8 cellular contexts compared by ENCODE assay signal in the genomic region with DNA sequence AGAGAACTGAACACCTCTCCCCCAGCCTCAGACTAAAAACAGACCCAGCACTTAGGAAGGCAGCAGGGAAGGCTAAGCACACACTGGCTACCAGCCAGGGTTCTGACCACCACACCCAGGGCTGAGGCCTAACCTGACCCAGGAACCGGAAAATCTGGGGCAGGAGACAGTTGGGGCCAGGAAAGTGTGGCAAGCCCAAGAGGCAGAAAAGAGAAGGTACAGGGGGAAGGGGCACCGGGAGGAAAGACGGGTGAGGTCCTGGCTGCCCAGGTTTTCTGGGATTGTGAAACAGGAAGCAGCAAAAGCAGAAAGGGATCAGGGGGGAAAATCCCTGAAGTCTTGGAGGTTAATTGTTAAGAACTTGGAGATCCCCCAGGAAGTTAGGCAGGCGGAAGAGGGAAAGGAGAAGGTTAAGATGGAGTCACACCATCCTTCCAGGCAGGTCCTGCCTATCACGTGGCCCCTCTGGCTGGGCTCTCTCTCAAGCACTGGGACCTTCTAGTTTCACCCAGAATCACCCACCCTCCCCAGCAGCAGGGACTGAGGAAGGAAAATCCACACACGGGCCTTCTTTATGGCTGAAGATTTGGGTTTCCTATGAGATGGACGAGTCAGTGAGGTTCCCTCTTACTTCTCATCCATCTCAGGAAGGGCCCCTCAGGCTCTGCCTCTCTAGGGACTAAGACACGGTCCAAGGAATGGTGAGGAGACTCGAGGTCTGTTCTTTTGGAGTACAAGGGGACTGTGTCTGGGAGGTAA. TPM values are rescaled to one million over a fixed set of nuclear protein-coding genes. Genes with fewer than 3 reads are reported as not detected.
DNase-seq lines count a peak whose midpoint lies in the region; ATAC-seq, FAIRE-seq and TF ChIP-seq lines count a peak whose summit lies in the region.

No MANE protein-coding gene starts in this region.

- H3K4ac ChIP-seq in mesendoderm (ENCODE audit: low read depth, low read length) = peak overlapping the region; percentile 89

- H3K9ac ChIP-seq in mesendoderm (ENCODE audit: low read length) = peak overlapping the region; percentile 93

- peaks cover 33% of the 10 kb centered on the region for H3K4me1 ChIP-seq in mesendoderm (ENCODE audit: control insufficient read depth, low read depth, low read length)

- peak overlapping the region; percentile 96 for H3K18ac ChIP-seq in mesendoderm (ENCODE audit: low read length)

- no peak for ATAC-seq in activated CD4-positive, alpha-beta T cell treated with anti-CD3 and anti-CD28 coated beads for 36 hours
- no peak for ATAC-seq in HG02981 (IDR thresholded peaks at IDR 0.05; ENCODE audit: unreplicated experiment)
- no peak for ATAC-seq in HG03439 (IDR thresholded peaks at IDR 0.05; ENCODE audit: unreplicated experiment)

- CTCF ChIA-PET in activated CD4-positive, alpha-beta T cell treated with anti-CD3 and anti-CD28 coated beads for 36 hours (lab: Charles Lee) = interaction anchor here (1.8 kb wide), 1 partner anchor 22 kb away, joined by 13 read pairs; no protein-coding TSS in a partner anchor

- no peak overlapping the region for H4K8ac ChIP-seq in mesendoderm (ENCODE audit: low read depth, low read length)

- peaks cover 19% of the 10 kb centered on the region for H3K79me1 ChIP-seq in mesendoderm (ENCODE audit: low read length)

- H4K5ac ChIP-seq in mesendoderm (ENCODE audit: low read length) = peak overlapping the region; percentile 84

- TF ChIP-seq CTCF in coronary artery (IDR thresholded peaks at IDR 0.05) = no peak

- POLR2A ChIA-PET in activated CD4-positive, alpha-beta T cell treated with anti-CD3 and anti-CD28 coated beads for 36 hours (lab: Charles Lee) = no interaction called here

- peak overlapping the region; percentile 98 for H3K4me3 Mint-ChIP-seq in activated CD4-positive, alpha-beta T cell treated with anti-CD3 and anti-CD28 coated beads for 36 hours

- no peaks in the 10 kb centered on the region for H3K9me3 Mint-ChIP-seq in activated CD4-positive, alpha-beta T cell treated with anti-CD3 and anti-CD28 coated beads for 36 hours (ENCODE audit: low read depth)

- H2BK5ac ChIP-seq in mesendoderm (ENCODE audit: low read length) = peak overlapping the region; percentile 93

- peak overlapping the region; percentile 96 for H3K27ac Mint-ChIP-seq in activated CD4-positive, alpha-beta T cell treated with anti-CD3 and anti-CD28 coated beads for 36 hours

- H3K27ac ChIP-seq in coronary artery (peak overlapping the region; percentile 98 to 99), mesendoderm (ENCODE audit: low read depth, low read length) (peak overlapping the region; percentile 87)

- no peak for FAIRE-seq in RCC 7860 (lab: Jason Lieb, UNC)

- WGBS in mesendoderm (ENCODE audit: extremely low coverage, insufficient coverage, low lambda C conversion rate) = no CpG with 5 or more reads among the region's 9 CpGs

- peaks cover 51% of the 10 kb centered on the region for H3K4me1 Mint-ChIP-seq in activated CD4-positive, alpha-beta T cell treated with anti-CD3 and anti-CD28 coated beads for 36 hours

- H2BK15ac ChIP-seq in mesendoderm (replicated peaks; ENCODE audit: low read depth) = no peak overlapping the region

- peak overlapping the region; percentile 83 for H3K23ac ChIP-seq in mesendoderm (ENCODE audit: low read length)

- peak overlapping the region; percentile 88 for H3K4me2 ChIP-seq in mesendoderm (ENCODE audit: low read length)

- H3K4me3 ChIP-seq in coronary artery = peak overlapping the region; percentile 100
- no peak overlapping the region for H3K4me3 ChIP-seq in mesendoderm (ENCODE audit: low read length)

- peaks cover 74% of the 10 kb centered on the region for H3K79me2 ChIP-seq in mesendoderm (ENCODE audit: control insufficient read depth, insufficient read depth, low read length)

- H3K36me3 ChIP-seq in mesendoderm (ENCODE audit: control insufficient read depth, insufficient read depth, low read length) = peaks cover 5% of the 10 kb centered on the region

- H2BK120ac ChIP-seq in mesendoderm (ENCODE audit: low read depth, low read length) = peak overlapping the region; percentile 8

- intact Hi-C loops in activated CD4-positive, alpha-beta T cell treated with anti-CD3 and anti-CD28 coated beads for 36 hours (cut with DNase I, micrococcal nuclease) = loop anchor here in 1 of 2 experiments (10.0 kb wide), 1 partner anchor 894 kb away; the partner anchor contains the start of genes GON4L and SYT11

- no peaks in the 10 kb centered on the region for H3K27me3 ChIP-seq in mesendoderm (ENCODE audit: insufficient read depth, low read length, poor library complexity)

- H2AK5ac ChIP-seq in mesendoderm (ENCODE audit: low read length) = peak overlapping the region; percentile 93

- peak; percentile 46 for DNase-seq in activated CD4-positive, alpha-beta T cell treated with anti-CD3 and anti-CD28 coated beads for 36 hours
- DNase-seq in activated CD4-positive, alpha-beta T cell treated with anti-CD3 and anti-CD28 coated beads, Interleukin-2, amount 50 U/mL, for 4 hours = no peak
- DNase-seq in RCC 7860 (ENCODE audit: low spot score) = peak; percentile 85
- peak; percentile 81 for DNase-seq in coronary artery (ENCODE audit: low spot score)
- peak; percentile 37 for DNase-seq in mesendoderm
- DNase-seq in ureter (ENCODE audit: low spot score) = peak; percentile 77

- no peaks in the 10 kb centered on the region for H3K27me3 Mint-ChIP-seq in activated CD4-positive, alpha-beta T cell treated with anti-CD3 and anti-CD28 coated beads for 36 hours

- peaks cover 52% of the 10 kb centered on the region for H3K36me3 Mint-ChIP-seq in activated CD4-positive, alpha-beta T cell treated with anti-CD3 and anti-CD28 coated beads for 36 hours (ENCODE audit: low read depth)

- peak overlapping the region; percentile 91 for H3K56ac ChIP-seq in mesendoderm (ENCODE audit: low read length)

RNA-seq across cellular contexts. Expression of gene HDGF, which starts 2.6 kb away (rescaled TPM):
- 100 to 1,000 TPM; 312 to 358 TPM for total RNA-seq in activated CD4-positive, alpha-beta T cell treated with anti-CD3 and anti-CD28 coated beads for 36 hours
- 388 TPM for polyA plus RNA-seq in mesendoderm (2013, experiment 1 of 2)
- 388 TPM for polyA plus RNA-seq in mesendoderm (2013, experiment 2 of 2)
- total RNA-seq in ureter = 151 TPM

RNA-seq across cellular contexts. Expression of gene MRPL24, which starts 8.0 kb away (rescaled TPM):
- 10 to 100 TPM; 81.9 to 89.7 TPM for total RNA-seq in activated CD4-positive, alpha-beta T cell treated with anti-CD3 and anti-CD28 coated beads for 36 hours
- polyA plus RNA-seq in mesendoderm (2013, experiment 1 of 2) = 30.0 TPM
- polyA plus RNA-seq in mesendoderm (2013, experiment 2 of 2) = 29.4 TPM
- total RNA-seq in ureter = 91.6 TPM

RNA-seq across cellular contexts. Expression of gene PRCC, which starts 18.5 kb away (rescaled TPM):
- 100 to 1,000 TPM in 1 of 2 experiments, 10 to 100 TPM in 1; 80.4 to 110 TPM for total RNA-seq in activated CD4-positive, alpha-beta T cell treated with anti-CD3 and anti-CD28 coated beads for 36 hours
- 153 TPM for polyA plus RNA-seq in mesendoderm (2013, experiment 1 of 2)
- polyA plus RNA-seq in mesendoderm (2013, experiment 2 of 2) = 139 TPM
- 70.9 TPM for total RNA-seq in ureter

RNA-seq across cellular contexts. Expression of gene ISG20L2, which starts 20.3 kb away (rescaled TPM):
- total RNA-seq in activated CD4-positive, alpha-beta T cell treated with anti-CD3 and anti-CD28 coated beads for 36 hours = 10 to 100 TPM; 48.4 to 65.2 TPM
- polyA plus RNA-seq in mesendoderm (2013, experiment 1 of 2) = 75.9 TPM
- polyA plus RNA-seq in mesendoderm (2013, experiment 2 of 2) = 76.2 TPM
- total RNA-seq in ureter = 42.7 TPM

RNA-seq across cellular contexts. Expression of gene METTL25B, which starts 20.6 kb away (rescaled TPM):
- total RNA-seq in activated CD4-positive, alpha-beta T cell treated with anti-CD3 and anti-CD28 coated beads for 36 hours = 10 to 100 TPM; 31.0 to 40.5 TPM
- 12.0 TPM for polyA plus RNA-seq in mesendoderm (2013, experiment 1 of 2)
- 11.6 TPM for polyA plus RNA-seq in mesendoderm (2013, experiment 2 of 2)
- total RNA-seq in ureter = 49.5 TPM

Comparison
In these comparisons a context has a peak if more than half of its experiments do, and no peak if none do; other contexts are left out.
1. DNase-seq: peak in activated CD4-positive, alpha-beta T cell treated with anti-CD3 and anti-CD28 coated beads for 36 hours (single experiment), RCC 7860 (single experiment), coronary artery (single experiment), mesendoderm (single experiment) and ureter (single experiment); none in activated CD4-positive, alpha-beta T cell treated with anti-CD3 and anti-CD28 coated beads, Interleukin-2, amount 50 U/mL, for 4 hours (0 of 2).